15 cellular contexts compared by ENCODE assay signal in the genomic region with DNA sequence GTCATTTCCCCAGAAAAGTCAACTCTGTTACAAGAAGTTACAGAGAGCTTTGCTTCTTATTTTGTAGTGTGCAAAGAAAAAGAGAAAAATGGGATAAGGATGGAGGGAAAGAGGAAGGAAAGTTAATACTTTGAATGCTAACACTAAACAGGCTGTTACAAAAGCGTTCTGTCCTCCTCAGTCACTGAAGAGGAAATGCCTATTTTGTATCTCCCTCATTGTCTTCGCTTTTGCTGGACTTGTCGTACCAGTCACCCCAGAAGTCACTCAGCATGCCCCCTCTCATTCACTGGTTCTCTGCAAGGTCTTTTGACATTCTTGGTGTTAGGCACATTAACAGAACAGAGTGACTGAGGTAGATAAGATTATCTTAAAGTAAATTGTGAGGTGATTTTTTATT.
DNase-seq lines count a peak whose midpoint lies in the region; TF ChIP-seq lines count a peak whose summit lies in the region.
"Had no signal": no experiment of that assay in that cellular context is flagged by ENCODE, and none has a peak within 500 bp of the region (broad histone marks: within the 10 kb centered on the region; RNA-seq: fewer than 3 reads in every experiment).

No MANE protein-coding gene starts in this region.

- H3K4me3 ChIP-seq in mesendoderm (ENCODE audit: low read length) (no peak overlapping the region), neutrophil (ENCODE audit: low read depth in 1 of 2, low read length in 1 of 2) (no peak overlapping the region), osteoblast (ENCODE audit: insufficient read depth, low read length) (no peak overlapping the region)
- H3K4me3 ChIP-seq: BLaER1, HAP-1 had no signal

- no peak overlapping the region for H2AK5ac ChIP-seq in mesendoderm (ENCODE audit: low read length)

- no peak overlapping the region for H3K4me2 ChIP-seq in mesendoderm (ENCODE audit: low read length)
- no peak overlapping the region for H3K4me2 ChIP-seq in osteoblast (ENCODE audit: insufficient read depth, low read length)
- H3K4me2 ChIP-seq: BLaER1 had no signal

- H3K4me1 ChIP-seq in mesendoderm (ENCODE audit: control insufficient read depth, low read depth, low read length) (no peaks in the 10 kb centered on the region), neutrophil (ENCODE audit: control insufficient read depth in 1 of 2, insufficient read depth in 1 of 2, low read depth in 1 of 2, low read length in 1 of 2) (peaks cover 30 to 32% of the 10 kb centered on the region in 2 experiments), osteoblast (ENCODE audit: insufficient read depth, low read length) (peaks cover 8% of the 10 kb centered on the region)
- H3K4me1 ChIP-seq: BLaER1, Caco-2, HAP-1 had no signal

- no peak overlapping the region for H3K18ac ChIP-seq in mesendoderm (ENCODE audit: low read length)

- TF ChIP-seq CTCF in neutrophil (IDR thresholded peaks at IDR 0.05) (no peak), osteoblast (IDR thresholded peaks at IDR 0.05; ENCODE audit: extremely low read depth, low read depth, low read length) (no peak)

- H4K5ac ChIP-seq in mesendoderm (ENCODE audit: low read length): no peak overlapping the region

- H2AFZ ChIP-seq in osteoblast (ENCODE audit: low read length): no peak overlapping the region

- H3K4ac ChIP-seq in mesendoderm (ENCODE audit: low read depth, low read length): no peak overlapping the region

- no peaks in the 10 kb centered on the region for H3K9me3 ChIP-seq in neutrophil
- H3K9me3 ChIP-seq in osteoblast (ENCODE audit: low read depth, low read length): no peaks in the 10 kb centered on the region
- H3K9me3 ChIP-seq: Caco-2, HAP-1 had no signal

- no peak overlapping the region for H2BK5ac ChIP-seq in mesendoderm (ENCODE audit: low read length)

- no peak overlapping the region for H3K23ac ChIP-seq in mesendoderm (ENCODE audit: low read length)

- DNase-seq in Ammon's horn (ENCODE audit: low spot score): peak; percentile 38
- peak; percentile 5 for DNase-seq in mesendoderm
- no peak for DNase-seq in T1000 (lab: John Stamatoyannopoulos, UW)
- no peak for DNase-seq in NCI-H1105 (lab: John Stamatoyannopoulos, UW)
- no peak for DNase-seq in cerebellar nuclear complex (lab: John Stamatoyannopoulos, UW)
- DNase-seq in osteoblast (ENCODE audit: insufficient read length, low spot score, missing footprints): no peak
- DNase-seq: Caco-2; CD8-positive, alpha-beta memory T cell; DND-41; GDM1 had no signal

- H3K36me3 ChIP-seq in mesendoderm (ENCODE audit: control insufficient read depth, insufficient read depth, low read length) (no peaks in the 10 kb centered on the region), neutrophil (no peaks in the 10 kb centered on the region), osteoblast (ENCODE audit: insufficient read depth, low read length) (no peaks in the 10 kb centered on the region)
- H3K36me3 ChIP-seq: BLaER1, HAP-1 had no signal

- peak overlapping the region; percentile 32 for H3K27ac ChIP-seq in cingulate gyrus (ENCODE audit: low read depth, low read length)
- no peak overlapping the region for H3K27ac ChIP-seq in mesendoderm (ENCODE audit: low read depth, low read length)
- H3K27ac ChIP-seq in neutrophil: peak overlapping the region; percentile 42
- H3K27ac ChIP-seq in osteoblast (ENCODE audit: low read depth, low read length): no peak overlapping the region
- H3K27ac ChIP-seq: 22Rv1, BLaER1 had no signal

- WGBS in mesendoderm (ENCODE audit: extremely low coverage, insufficient coverage, low lambda C conversion rate): no CpG with 5 or more reads among the region's 3 CpGs

- no peak overlapping the region for H4K8ac ChIP-seq in mesendoderm (ENCODE audit: low read depth, low read length)

- H3K9ac ChIP-seq in mesendoderm (ENCODE audit: low read length): no peak overlapping the region
- H3K9ac ChIP-seq: BLaER1 had no signal

- H4K20me1 ChIP-seq in osteoblast (ENCODE audit: insufficient read depth, low read length): no peaks in the 10 kb centered on the region
- H4K20me1 ChIP-seq: BLaER1 had no signal

- H3K27me3 ChIP-seq in mesendoderm (ENCODE audit: insufficient read depth, low read length, poor library complexity) (no peaks in the 10 kb centered on the region), neutrophil (no peaks in the 10 kb centered on the region), osteoblast (ENCODE audit: insufficient read depth, low read length) (no peaks in the 10 kb centered on the region)
- H3K27me3 ChIP-seq: BLaER1 had no signal

- H3K79me2 ChIP-seq in mesendoderm (ENCODE audit: control insufficient read depth, insufficient read depth, low read length): no peaks in the 10 kb centered on the region
- H3K79me2 ChIP-seq in osteoblast (ENCODE audit: insufficient read depth, low read length): peaks cover 78% of the 10 kb centered on the region

- H2BK15ac ChIP-seq in mesendoderm (replicated peaks; ENCODE audit: low read depth): no peak overlapping the region

- H3K79me1 ChIP-seq in mesendoderm (ENCODE audit: low read length): no peaks in the 10 kb centered on the region

- no peak overlapping the region for H3K56ac ChIP-seq in mesendoderm (ENCODE audit: low read length)

- H2BK120ac ChIP-seq in mesendoderm (ENCODE audit: low read depth, low read length): no peak overlapping the region

Comparison
In these comparisons a context has a peak if more than half of its experiments do, and no peak if none do; other contexts are left out.
1. DNase-seq: peak in Ammon's horn (single experiment) and mesendoderm (single experiment); none in T1000 (single experiment), NCI-H1105 (single experiment), cerebellar nuclear complex (0 of 2) and osteoblast (single experiment).
2. H3K27ac ChIP-seq: peak in cingulate gyrus (single experiment) and neutrophil (single experiment); none in mesendoderm (single experiment) and osteoblast (single experiment).